In the genomic region with DNA sequence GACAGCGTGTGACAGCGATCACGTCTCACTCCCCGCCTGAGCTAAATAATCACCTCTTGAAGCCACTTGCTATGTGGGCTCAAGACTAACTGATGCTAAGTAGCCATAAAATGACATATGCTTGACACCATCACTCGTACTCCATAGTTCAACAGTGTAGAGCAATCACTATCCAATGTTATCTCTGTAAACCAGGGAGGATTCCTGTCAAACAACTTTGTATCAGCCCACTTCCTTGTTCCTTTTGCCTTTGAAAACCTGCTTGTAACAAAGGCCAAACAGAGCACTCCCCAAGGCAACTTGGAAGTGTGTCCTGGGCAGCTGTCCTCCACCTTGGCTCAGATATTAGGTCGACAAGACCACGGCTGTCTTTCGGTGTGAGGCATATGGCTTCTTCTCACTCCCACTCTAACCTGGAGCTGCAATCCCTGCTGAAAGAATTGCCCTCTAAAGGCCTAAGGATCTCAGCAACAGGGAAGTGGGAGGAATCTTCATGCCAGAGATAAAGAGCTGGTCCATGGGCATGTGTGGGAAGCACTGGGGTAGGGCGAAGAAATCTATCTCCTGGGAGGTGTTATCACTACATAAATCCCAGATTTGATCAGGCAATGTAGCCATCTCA, we compare ENCODE assay signal across 11 cellular contexts.
DNase-seq lines count a peak whose midpoint lies in the region; ATAC-seq and TF ChIP-seq lines count a peak whose summit lies in the region.
"Had no signal": no experiment of that assay in that cellular context is flagged by ENCODE, and none has a peak within 500 bp of the region (broad histone marks: within the 10 kb centered on the region; RNA-seq: fewer than 3 reads in every experiment).

No MANE protein-coding gene starts in this region.

- TF ChIP-seq CTCF in heart left ventricle (IDR thresholded peaks at IDR 0.05) (no peak), mucosa of descending colon (IDR thresholded peaks at IDR 0.05) (no peak), upper lobe of left lung (IDR thresholded peaks at IDR 0.05) (no peak)

- no peaks in the 10 kb centered on the region for H3K27me3 ChIP-seq in heart left ventricle
- no peaks in the 10 kb centered on the region for H3K27me3 ChIP-seq in upper lobe of left lung

- ATAC-seq in heart left ventricle = no peak
- no peak for ATAC-seq in Right ventricle myocardium inferior
- ATAC-seq in activated naive CD4-positive, alpha-beta T cell treated with anti-CD3 and anti-CD28 coated beads, Interleukin-2, amount 50 U/mL, for 72 hours = no peak
- peak; percentile 82 for ATAC-seq in mucosa of descending colon
- no peak for ATAC-seq in upper lobe of left lung (ENCODE audit: low FRiP score in 2 of 2)
- ATAC-seq: activated CD8-positive, alpha-beta memory T cell treated with anti-CD3 and anti-CD28 coated beads, Interleukin-2, amount 10 ng/mL, durations not matched to agents 7 days and 5 days had no signal

- H3K4me1 ChIP-seq in heart left ventricle (peaks cover 16 to 95% (median 69%) of the 10 kb centered on the region in 12 donors), mucosa of descending colon (ENCODE audit: low read depth) (peaks cover 23% of the 10 kb centered on the region), upper lobe of left lung (peaks cover 28 to 55% (median 45%) of the 10 kb centered on the region in 4 donors)

- H3K9me3 Mint-ChIP-seq in activated naive CD4-positive, alpha-beta T cell treated with anti-CD3 and anti-CD28 coated beads, Interleukin-2, amount 50 U/mL, for 72 hours = no peaks in the 10 kb centered on the region

- no peak overlapping the region for H3K4me3 ChIP-seq in heart left ventricle
- no peak overlapping the region for H3K4me3 ChIP-seq in mucosa of descending colon
- H3K4me3 ChIP-seq in upper lobe of left lung = no peak overlapping the region

- TF ChIP-seq POLR2A in heart left ventricle (IDR thresholded peaks at IDR 0.05) (no peak), upper lobe of left lung (IDR thresholded peaks at IDR 0.05) (no peak)

- H3K27ac ChIP-seq in heart left ventricle = peak overlapping the region in 11 of 12 donors; percentile 10 to 94 (median 87)
- H3K27ac ChIP-seq in upper lobe of left lung = peak overlapping the region; percentile 38 to 94 (median 54)

- H3K36me3 ChIP-seq in heart left ventricle (peaks cover 0 to 8% (median 0%) of the 10 kb centered on the region in 9 donors), mucosa of descending colon (ENCODE audit: low read depth) (no peaks in the 10 kb centered on the region), upper lobe of left lung (no peaks in the 10 kb centered on the region)

- TF ChIP-seq EP300 in upper lobe of left lung (IDR thresholded peaks at IDR 0.05) = no peak

- H3K27ac Mint-ChIP-seq in activated naive CD4-positive, alpha-beta T cell treated with anti-CD3 and anti-CD28 coated beads, Interleukin-2, amount 50 U/mL, for 72 hours = peak overlapping the region; percentile 57 to 82
- H3K27ac Mint-ChIP-seq: activated CD8-positive, alpha-beta memory T cell treated with anti-CD3 and anti-CD28 coated beads, Interleukin-2, amount 10 ng/mL, durations not matched to agents 7 days and 5 days had no signal

- DNase-seq in heart left ventricle (no peak), Right ventricle myocardium inferior (ENCODE audit: missing footprints) (no peak), mucosa of descending colon (peak in 1 of 3 donors; percentile 29), upper lobe of left lung (no peak)
- DNase-seq in activated naive CD4-positive, alpha-beta T cell treated with anti-CD3 and anti-CD28 coated beads, Interleukin-2, amount 50 U/mL, for 72 hours (ENCODE audit: low spot score in 2 of 2) = no peak
- DNase-seq in stimulated activated CD4-positive, alpha-beta T cell treated with anti-CD3 and anti-CD28 coated beads, Interleukin-2, amount 100 ng/mL, for 48 hours = no peak
- DNase-seq in stimulated activated CD4-positive, alpha-beta T cell treated with anti-CD3 and anti-CD28 coated beads, Interleukin-12 subunit alpha, Interleukin-12 subunit beta, amount 100 ng/mL, for 4 hours = no peak
- DNase-seq in NK-92 treated with Interleukin-12 subunit alpha and Interleukin-12 subunit beta, amount 100 ng/mL, for 24 hours (lab: John Stamatoyannopoulos, UW) = no peak
- DNase-seq: activated CD8-positive, alpha-beta memory T cell treated with anti-CD3 and anti-CD28 coated beads, Interleukin-2, amount 10 ng/mL, durations not matched to agents 7 days and 5 days; NCI-H774; SK-N-SH had no signal

- intact Hi-C loops in heart left ventricle (cut with DNase I) = no loop called here
- intact Hi-C loops in Right ventricle myocardium inferior (cut with DNase I) = no loop called here
- intact Hi-C loops in mucosa of descending colon (cut with DNase I, micrococcal nuclease) = no loop called here

- 67 to 75% (median 71%) methylated on average over 9 of the region's 9 CpGs for WGBS in heart left ventricle, 4 donors
- WGBS in upper lobe of left lung, 2 donors = 81 to 87% methylated on average over 9 of the region's 9 CpGs

- peaks cover 10 to 36% of the 10 kb centered on the region in 2 donors for H3K36me3 Mint-ChIP-seq in activated naive CD4-positive, alpha-beta T cell treated with anti-CD3 and anti-CD28 coated beads, Interleukin-2, amount 50 U/mL, for 72 hours

- H3K9me3 ChIP-seq in heart left ventricle (no peaks in the 10 kb centered on the region), mucosa of descending colon (no peaks in the 10 kb centered on the region), upper lobe of left lung (no peaks in the 10 kb centered on the region)
- H3K9me3 ChIP-seq: SK-N-SH had no signal
